1 cellular context compared by ENCODE assay signal in the genomic region with DNA sequence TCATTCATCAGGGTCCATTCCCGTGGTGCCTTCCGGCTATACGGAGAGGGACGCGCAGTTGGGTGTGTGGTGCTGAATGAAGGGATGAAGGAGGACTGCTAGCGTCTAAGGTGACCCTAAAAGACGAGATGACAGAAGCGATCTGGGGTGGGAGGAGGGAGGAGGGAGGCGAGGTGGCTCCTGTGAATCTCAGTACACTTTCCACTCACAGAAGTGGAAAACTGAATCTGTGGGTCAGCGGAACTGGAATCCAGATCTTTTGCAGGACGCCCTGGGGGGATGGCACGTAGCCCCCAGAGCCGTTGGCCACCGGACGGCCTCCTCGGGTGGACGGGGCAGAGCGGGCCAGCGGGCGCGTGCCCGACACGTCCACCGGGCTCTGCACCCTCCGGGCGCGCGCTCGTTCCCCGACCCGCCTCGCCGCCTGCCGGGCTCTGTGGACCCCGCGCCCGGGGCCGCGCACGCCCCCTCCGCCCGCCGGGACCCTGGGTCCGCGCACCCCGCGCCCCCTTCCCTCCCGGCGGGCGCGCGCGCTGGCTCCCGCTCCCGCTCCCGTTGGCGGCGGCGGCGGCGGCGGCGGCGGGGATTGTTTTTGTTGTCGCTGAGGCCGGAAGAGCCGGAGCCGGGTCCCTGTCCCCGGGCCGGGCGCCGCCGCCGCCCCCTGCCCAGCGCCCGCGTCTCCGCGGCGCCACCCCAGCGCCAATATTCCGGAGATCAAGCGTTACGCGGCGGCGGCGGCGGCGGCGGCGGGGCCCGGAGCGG.
TF ChIP-seq lines count a peak whose summit lies in the region.

Gene AGO4 (plus strand): TSS at position 403 of the 762 bp plus-strand sequence. CDS start 401 bp downstream, outside the sequence.

TF ChIP-seq in HepG2, 621 proteins besides CTCF, POLR2A, EP300 and RAD21 (continued from another document and continues in another):
- TF ChIP-seq CERS6 (CRISPR knock-in tag; IDR thresholded peaks at IDR 0.05) (no peak), ZNF720 (CRISPR knock-in tag; IDR thresholded peaks at IDR 0.05) (no peak), RELA (CRISPR knock-in tag; IDR thresholded peaks at IDR 0.05) (no peak), PAXIP1 (CRISPR knock-in tag; conservative IDR thresholded peaks at IDR 0.05) (no peak), GRHL1 (CRISPR knock-in tag; conservative IDR thresholded peaks at IDR 0.05) (no peak), BORCS8-MEF2B (CRISPR knock-in tag; IDR thresholded peaks at IDR 0.05) (no peak), ZNF441 (CRISPR knock-in tag; IDR thresholded peaks at IDR 0.05; ENCODE audit: borderline replicate concordance) (no peak), ZNF296 (CRISPR knock-in tag; conservative IDR thresholded peaks at IDR 0.05) (no peak), BRCA1 (CRISPR knock-in tag; IDR thresholded peaks at IDR 0.05) (no peak), FOXK1 (CRISPR knock-in tag; IDR thresholded peaks at IDR 0.05; ENCODE audit: borderline replicate concordance, low read depth) (no peak), ZFP1 (CRISPR knock-in tag; IDR thresholded peaks at IDR 0.05) (no peak), ZBTB2 (CRISPR knock-in tag; IDR thresholded peaks at IDR 0.05; ENCODE audit: low read depth) (no peak), MED13 (CRISPR knock-in tag; IDR thresholded peaks at IDR 0.05) (no peak), CREBL2 (CRISPR knock-in tag; IDR thresholded peaks at IDR 0.05; ENCODE audit: borderline replicate concordance) (no peak), ZNF501 (CRISPR knock-in tag; IDR thresholded peaks at IDR 0.05) (peak; percentile 58; the same call in 1 of the 2 replicates), KIAA2018 (CRISPR knock-in tag; IDR thresholded peaks at IDR 0.05; ENCODE audit: borderline replicate concordance) (no peak), NCOA5 (CRISPR knock-in tag; IDR thresholded peaks at IDR 0.05) (no peak), RNF2 (conservative IDR thresholded peaks at IDR 0.05; ENCODE audit: low read depth) (no peak), ZNF572 (CRISPR knock-in tag; IDR thresholded peaks at IDR 0.05) (no peak), ZNF891 (CRISPR knock-in tag; IDR thresholded peaks at IDR 0.05) (0 out of 2 replicates have a peak, but pooled peaks have one; percentile 14), CSRNP1 (CRISPR knock-in tag; IDR thresholded peaks at IDR 0.05) (no peak), GABPB1 (CRISPR knock-in tag; IDR thresholded peaks at IDR 0.05) (no peak), MTF2 (CRISPR knock-in tag; IDR thresholded peaks at IDR 0.05; ENCODE audit: borderline replicate concordance) (no peak), NCOR1 (IDR thresholded peaks at IDR 0.05; ENCODE audit: borderline replicate concordance, low read length) (no peak), HNF1B (CRISPR knock-in tag; IDR thresholded peaks at IDR 0.05) (peak; percentile 72; the same call in 1 of the 2 replicates), RBM39 (IDR thresholded peaks at IDR 0.05; ENCODE audit: low read depth, low read length, poor library complexity, severe bottlenecking) (no peak)
- TF ChIP-seq, protein P1, sequence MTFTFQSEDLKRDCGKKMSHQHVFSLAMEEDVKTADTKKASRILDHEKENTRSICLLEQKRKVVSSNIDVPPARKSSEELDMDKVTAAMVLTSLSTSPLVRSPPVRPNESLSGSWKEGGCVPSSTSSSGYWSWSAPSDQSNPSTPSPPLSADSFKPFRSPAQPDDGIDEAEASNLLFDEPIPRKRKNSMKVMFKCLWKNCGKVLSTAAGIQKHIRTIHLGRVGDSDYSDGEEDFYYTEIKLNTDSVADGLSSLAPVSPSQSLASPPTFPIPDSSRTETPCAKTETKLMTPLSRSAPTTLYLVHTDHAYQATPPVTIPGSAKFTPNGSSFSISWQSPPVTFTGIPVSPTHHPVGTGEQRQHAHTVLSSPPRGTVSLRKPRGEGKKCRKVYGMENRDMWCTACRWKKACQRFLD (CRISPR knock-in tag; IDR thresholded peaks at IDR 0.05; ENCODE audit: borderline replicate concordance), result no peak
- TF ChIP-seq, protein P2, sequence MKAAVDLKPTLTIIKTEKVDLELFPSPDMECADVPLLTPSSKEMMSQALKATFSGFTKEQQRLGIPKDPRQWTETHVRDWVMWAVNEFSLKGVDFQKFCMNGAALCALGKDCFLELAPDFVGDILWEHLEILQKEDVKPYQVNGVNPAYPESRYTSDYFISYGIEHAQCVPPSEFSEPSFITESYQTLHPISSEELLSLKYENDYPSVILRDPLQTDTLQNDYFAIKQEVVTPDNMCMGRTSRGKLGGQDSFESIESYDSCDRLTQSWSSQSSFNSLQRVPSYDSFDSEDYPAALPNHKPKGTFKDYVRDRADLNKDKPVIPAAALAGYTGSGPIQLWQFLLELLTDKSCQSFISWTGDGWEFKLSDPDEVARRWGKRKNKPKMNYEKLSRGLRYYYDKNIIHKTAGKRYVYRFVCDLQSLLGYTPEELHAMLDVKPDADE (CRISPR knock-in tag; IDR thresholded peaks at IDR 0.05), result no peak
